Comparison of ENCODE assay signal across 1 cellular context in the genomic region with DNA sequence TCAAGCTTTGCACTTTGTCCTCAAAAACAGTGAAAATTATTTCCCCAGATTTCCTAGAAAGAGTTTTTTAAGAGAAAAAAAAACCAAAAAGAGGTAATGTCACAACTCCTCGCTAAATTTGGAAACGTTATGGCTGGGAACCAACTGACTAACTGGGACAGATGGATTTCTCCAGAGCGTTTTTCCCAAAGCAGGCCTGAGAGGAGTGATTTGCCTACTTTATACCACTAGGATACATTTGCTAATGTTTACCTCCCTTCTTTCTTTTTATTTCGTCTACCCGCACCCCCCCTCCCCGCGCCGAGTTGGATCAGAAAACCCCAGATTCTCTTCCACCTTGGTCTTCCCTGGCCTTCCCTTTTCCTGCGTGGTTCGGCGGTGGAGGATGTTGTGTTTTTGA.
TF ChIP-seq lines count a peak whose summit lies in the region.

No MANE protein-coding gene starts in this region.

TF ChIP-seq in GM23338, 12 proteins besides CTCF, POLR2A, EP300 and RAD21 (continued from another document):
- TF ChIP-seq, protein P1, sequence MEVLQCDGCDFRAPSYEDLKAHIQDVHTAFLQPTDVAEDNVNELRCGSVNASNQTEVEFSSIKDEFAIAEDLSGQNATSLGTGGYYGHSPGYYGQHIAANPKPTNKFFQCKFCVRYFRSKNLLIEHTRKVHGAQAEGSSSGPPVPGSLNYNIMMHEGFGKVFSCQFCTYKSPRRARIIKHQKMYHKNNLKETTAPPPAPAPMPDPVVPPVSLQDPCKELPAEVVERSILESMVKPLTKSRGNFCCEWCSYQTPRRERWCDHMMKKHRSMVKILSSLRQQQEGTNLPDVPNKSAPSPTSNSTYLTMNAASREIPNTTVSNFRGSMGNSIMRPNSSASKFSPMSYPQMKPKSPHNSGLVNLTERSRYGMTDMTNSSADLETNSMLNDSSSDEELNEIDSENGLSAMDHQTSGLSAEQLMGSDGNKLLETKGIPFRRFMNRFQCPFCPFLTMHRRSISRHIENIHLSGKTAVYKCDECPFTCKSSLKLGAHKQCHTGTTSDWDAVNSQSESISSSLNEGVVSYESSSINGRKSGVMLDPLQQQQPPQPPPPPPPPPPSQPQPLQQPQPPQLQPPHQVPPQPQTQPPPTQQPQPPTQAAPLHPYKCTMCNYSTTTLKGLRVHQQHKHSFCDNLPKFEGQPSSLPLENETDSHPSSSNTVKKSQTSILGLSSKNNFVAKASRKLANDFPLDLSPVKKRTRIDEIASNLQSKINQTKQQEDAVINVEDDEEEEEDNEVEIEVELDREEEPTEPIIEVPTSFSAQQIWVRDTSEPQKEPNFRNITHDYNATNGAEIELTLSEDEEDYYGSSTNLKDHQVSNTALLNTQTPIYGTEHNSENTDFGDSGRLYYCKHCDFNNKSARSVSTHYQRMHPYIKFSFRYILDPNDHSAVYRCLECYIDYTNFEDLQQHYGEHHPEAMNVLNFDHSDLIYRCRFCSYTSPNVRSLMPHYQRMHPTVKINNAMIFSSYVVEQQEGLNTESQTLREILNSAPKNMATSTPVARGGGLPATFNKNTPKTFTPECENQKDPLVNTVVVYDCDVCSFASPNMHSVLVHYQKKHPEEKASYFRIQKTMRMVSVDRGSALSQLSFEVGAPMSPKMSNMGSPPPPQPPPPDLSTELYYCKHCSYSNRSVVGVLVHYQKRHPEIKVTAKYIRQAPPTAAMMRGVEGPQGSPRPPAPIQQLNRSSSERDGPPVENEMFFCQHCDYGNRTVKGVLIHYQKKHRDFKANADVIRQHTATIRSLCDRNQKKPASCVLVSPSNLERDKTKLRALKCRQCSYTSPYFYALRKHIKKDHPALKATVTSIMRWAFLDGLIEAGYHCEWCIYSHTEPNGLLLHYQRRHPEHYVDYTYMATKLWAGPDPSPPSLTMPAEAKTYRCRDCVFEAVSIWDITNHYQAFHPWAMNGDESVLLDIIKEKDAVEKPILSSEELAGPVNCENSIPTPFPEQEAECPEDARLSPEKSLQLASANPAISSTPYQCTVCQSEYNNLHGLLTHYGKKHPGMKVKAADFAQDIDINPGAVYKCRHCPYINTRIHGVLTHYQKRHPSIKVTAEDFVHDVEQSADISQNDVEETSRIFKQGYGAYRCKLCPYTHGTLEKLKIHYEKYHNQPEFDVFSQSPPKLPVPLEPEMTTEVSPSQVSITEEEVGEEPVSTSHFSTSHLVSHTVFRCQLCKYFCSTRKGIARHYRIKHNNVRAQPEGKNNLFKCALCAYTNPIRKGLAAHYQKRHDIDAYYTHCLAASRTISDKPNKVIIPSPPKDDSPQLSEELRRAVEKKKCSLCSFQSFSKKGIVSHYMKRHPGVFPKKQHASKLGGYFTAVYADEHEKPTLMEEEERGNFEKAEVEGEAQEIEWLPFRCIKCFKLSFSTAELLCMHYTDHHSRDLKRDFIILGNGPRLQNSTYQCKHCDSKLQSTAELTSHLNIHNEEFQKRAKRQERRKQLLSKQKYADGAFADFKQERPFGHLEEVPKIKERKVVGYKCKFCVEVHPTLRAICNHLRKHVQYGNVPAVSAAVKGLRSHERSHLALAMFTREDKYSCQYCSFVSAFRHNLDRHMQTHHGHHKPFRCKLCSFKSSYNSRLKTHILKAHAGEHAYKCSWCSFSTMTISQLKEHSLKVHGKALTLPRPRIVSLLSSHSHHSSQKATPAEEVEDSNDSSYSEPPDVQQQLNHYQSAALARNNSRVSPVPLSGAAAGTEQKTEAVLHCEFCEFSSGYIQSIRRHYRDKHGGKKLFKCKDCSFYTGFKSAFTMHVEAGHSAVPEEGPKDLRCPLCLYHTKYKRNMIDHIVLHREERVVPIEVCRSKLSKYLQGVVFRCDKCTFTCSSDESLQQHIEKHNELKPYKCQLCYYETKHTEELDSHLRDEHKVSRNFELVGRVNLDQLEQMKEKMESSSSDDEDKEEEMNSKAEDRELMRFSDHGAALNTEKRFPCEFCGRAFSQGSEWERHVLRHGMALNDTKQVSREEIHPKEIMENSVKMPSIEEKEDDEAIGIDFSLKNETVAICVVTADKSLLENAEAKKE (CRISPR knock-in tag; IDR thresholded peaks at IDR 0.05) = no peak
- no peak for TF ChIP-seq JUNB (IDR thresholded peaks at IDR 0.05; ENCODE audit: unreplicated experiment)
